ENCODE assay signal across 8 cellular contexts in the genomic region with DNA sequence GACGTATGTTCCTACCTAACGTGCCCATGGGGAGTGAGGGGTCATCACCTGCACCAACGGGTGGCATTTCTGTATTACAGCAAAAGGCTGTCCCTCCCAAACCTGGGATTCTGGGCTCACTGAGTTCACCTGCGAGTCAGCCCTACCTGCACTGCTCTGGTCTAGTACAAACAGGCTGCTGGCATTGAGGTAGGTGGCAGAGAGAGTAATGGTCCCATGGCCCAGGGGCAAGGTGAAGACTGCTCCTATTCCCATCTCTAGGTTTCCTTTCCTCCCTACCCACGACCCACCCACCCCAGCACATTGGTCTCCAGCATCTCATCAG. TPM values are rescaled to one million over a fixed set of nuclear protein-coding genes. Genes with fewer than 3 reads are reported as not detected.
DNase-seq lines count a peak whose midpoint lies in the region; ATAC-seq lines count a peak whose summit lies in the region.

No MANE protein-coding gene starts in this region.

- 5% methylated on average over 5 of the region's 5 CpGs for WGBS in HUES64

- DNase-seq in naive B cell (no peak), NCI-H2081 (lab: John Stamatoyannopoulos, UW) (no peak), epidermal melanocyte (ENCODE audit: insufficient read length, low spot score) (no peak), NCI-H1436 treated with DMSO at 0.1 percent for 48 hours (lab: John Stamatoyannopoulos, UW) (no peak)

- H4K20me1 ChIP-seq in BLaER1 = no peaks in the 10 kb centered on the region

- H3K9ac ChIP-seq in BLaER1 = peak overlapping the region; percentile 24; the same call in 1 of the 2 replicates
- peak overlapping the region; percentile 68 for H3K9ac ChIP-seq in HUES64 (ENCODE audit: low read depth, low read length)
- peak overlapping the region; percentile 89 to 98 for H3K9ac ChIP-seq in duodenal mucosa (ENCODE audit: low read depth in 1 of 2, low read length in 2 of 2)

- H3K4me3 ChIP-seq in BLaER1 (no peak overlapping the region; the same call in 1 of the 2 replicates), HUES64 (ENCODE audit: low read length) (peak overlapping the region; percentile 77), duodenal mucosa (ENCODE audit: low read depth in 1 of 2, low read length in 2 of 2) (peak overlapping the region; percentile 97 to 98)

- peak overlapping the region in 7 of 8 donors; percentile 32 to 83 (median 70) for H3K4me3 Mint-ChIP-seq in naive B cell

- H3K36me3 ChIP-seq in BLaER1 = peaks cover 37% of the 10 kb centered on the region
- H3K36me3 ChIP-seq in HUES64 (ENCODE audit: insufficient read depth, low read length) = peaks cover 35% of the 10 kb centered on the region
- peaks cover 16 to 22% of the 10 kb centered on the region in 2 donors for H3K36me3 ChIP-seq in duodenal mucosa (ENCODE audit: control insufficient read depth in 1 of 2, insufficient read depth in 2 of 2, low read length in 2 of 2)

- ATAC-seq in naive B cell (ENCODE audit: low read depth in 2 of 2) = no peak
- no peak for ATAC-seq in HG02588 (IDR thresholded peaks at IDR 0.05; ENCODE audit: unreplicated experiment)

- H3K9me3 ChIP-seq in BLaER1 = no peaks in the 10 kb centered on the region
- H3K9me3 ChIP-seq in HUES64 (ENCODE audit: insufficient read depth, low read depth, low read length) = no peaks in the 10 kb centered on the region
- no peaks in the 10 kb centered on the region for H3K9me3 ChIP-seq in duodenal mucosa (ENCODE audit: control insufficient read depth in 1 of 2, low read length in 2 of 2)

- peaks cover 3 to 6% of the 10 kb centered on the region in 2 donors for H3K36me3 Mint-ChIP-seq in naive B cell

- H3K4me2 ChIP-seq in BLaER1 = peak overlapping the region; percentile 37; the same call in 1 of the 2 replicates

- H3K9me3 Mint-ChIP-seq in naive B cell = no peaks in the 10 kb centered on the region

- H3K27me3 ChIP-seq in BLaER1 = no peaks in the 10 kb centered on the region
- no peaks in the 10 kb centered on the region for H3K27me3 ChIP-seq in HUES64 (ENCODE audit: insufficient read depth, low read length)
- H3K27me3 ChIP-seq in duodenal mucosa (ENCODE audit: control insufficient read depth in 1 of 2, insufficient read depth in 2 of 2, low read length in 2 of 2) = no peaks in the 10 kb centered on the region

- H3K27ac ChIP-seq in BLaER1 (no peak overlapping the region), HUES64 (ENCODE audit: low read depth, low read length) (0 out of 2 replicates have a peak overlapping the region, but pooled peaks have one; percentile 14), duodenal mucosa (ENCODE audit: low read depth, low read length) (peak overlapping the region; percentile 63)

- H3K4me1 ChIP-seq in BLaER1 (peaks cover 9% of the 10 kb centered on the region), HUES64 (ENCODE audit: insufficient read depth, low read length) (no peaks in the 10 kb centered on the region), duodenal mucosa (ENCODE audit: control insufficient read depth in 1 of 2, insufficient read depth in 2 of 2, low read length in 2 of 2) (peaks cover 41 to 44% of the 10 kb centered on the region in 2 donors)

- no peaks in the 10 kb centered on the region for H3K27me3 Mint-ChIP-seq in naive B cell

- no peak overlapping the region for H3K27ac Mint-ChIP-seq in naive B cell

- peaks cover 18 to 23% (median 18%) of the 10 kb centered on the region in 3 donors for H3K4me1 Mint-ChIP-seq in naive B cell

RNA-seq across cellular contexts. Expression of a gene that starts 0.4 kb away (rescaled TPM):
- 15.2 TPM for polyA plus RNA-seq in HUES64 (2013, experiment 1 of 2)
- polyA plus RNA-seq in HUES64 (2013, experiment 2 of 2) = 16.0 TPM
- under 1 TPM in 4 of 6 donors, not detected in 2; 0.18 to 0.58 (median 0.31) TPM for polyA plus RNA-seq in naive B cell (ENCODE audit: low read depth in 6 of 6)

RNA-seq across cellular contexts. Expression of a gene that starts 23.3 kb away (rescaled TPM):
- polyA plus RNA-seq in HUES64 (2013, experiment 1 of 2) = 9.6 TPM
- 9.9 TPM for polyA plus RNA-seq in HUES64 (2013, experiment 2 of 2)
- polyA plus RNA-seq in naive B cell (ENCODE audit: low read depth in 6 of 6) = under 1 TPM in 5 of 6 donors, not detected in 1; 0.14 to 0.32 (median 0.25) TPM

RNA-seq across cellular contexts. Expression of a gene that starts 23.6 kb away (rescaled TPM):
- 36.6 TPM for polyA plus RNA-seq in HUES64 (2013, experiment 1 of 2)
- polyA plus RNA-seq in HUES64 (2013, experiment 2 of 2) = 48.6 TPM
- polyA plus RNA-seq in naive B cell (ENCODE audit: low read depth in 6 of 6) = 10 to 100 TPM; 58.4 to 77.7 (median 68.8) TPM

RNA-seq across cellular contexts. Expression of a gene that starts 30.9 kb away (rescaled TPM):
- 39.9 TPM for polyA plus RNA-seq in HUES64 (2013, experiment 1 of 2)
- polyA plus RNA-seq in HUES64 (2013, experiment 2 of 2) = 40.8 TPM
- polyA plus RNA-seq in naive B cell (ENCODE audit: low read depth in 6 of 6) = 10 to 100 TPM in 5 of 6 donors, 1 to 10 TPM in 1; 10.0 to 18.6 (median 11.9) TPM

RNA-seq across cellular contexts. Expression of a gene that starts 31.7 kb away (rescaled TPM):
- polyA plus RNA-seq in HUES64 (2013, experiment 1 of 2) = 71.3 TPM
- 92.8 TPM for polyA plus RNA-seq in HUES64 (2013, experiment 2 of 2)
- polyA plus RNA-seq in naive B cell (ENCODE audit: low read depth in 6 of 6) = under 1 TPM in 1 of 6 donors, not detected in 5; 0.38 TPM

Comparison
In these comparisons a context has a peak if more than half of its experiments do, and no peak if none do; other contexts are left out.
1. H3K9ac ChIP-seq: peak in every context shown above with its lines; median percentile 94 in duodenal mucosa; 68 in HUES64; 24 in BLaER1.